ENCODE assay signal across 8 cellular contexts in the genomic region with DNA sequence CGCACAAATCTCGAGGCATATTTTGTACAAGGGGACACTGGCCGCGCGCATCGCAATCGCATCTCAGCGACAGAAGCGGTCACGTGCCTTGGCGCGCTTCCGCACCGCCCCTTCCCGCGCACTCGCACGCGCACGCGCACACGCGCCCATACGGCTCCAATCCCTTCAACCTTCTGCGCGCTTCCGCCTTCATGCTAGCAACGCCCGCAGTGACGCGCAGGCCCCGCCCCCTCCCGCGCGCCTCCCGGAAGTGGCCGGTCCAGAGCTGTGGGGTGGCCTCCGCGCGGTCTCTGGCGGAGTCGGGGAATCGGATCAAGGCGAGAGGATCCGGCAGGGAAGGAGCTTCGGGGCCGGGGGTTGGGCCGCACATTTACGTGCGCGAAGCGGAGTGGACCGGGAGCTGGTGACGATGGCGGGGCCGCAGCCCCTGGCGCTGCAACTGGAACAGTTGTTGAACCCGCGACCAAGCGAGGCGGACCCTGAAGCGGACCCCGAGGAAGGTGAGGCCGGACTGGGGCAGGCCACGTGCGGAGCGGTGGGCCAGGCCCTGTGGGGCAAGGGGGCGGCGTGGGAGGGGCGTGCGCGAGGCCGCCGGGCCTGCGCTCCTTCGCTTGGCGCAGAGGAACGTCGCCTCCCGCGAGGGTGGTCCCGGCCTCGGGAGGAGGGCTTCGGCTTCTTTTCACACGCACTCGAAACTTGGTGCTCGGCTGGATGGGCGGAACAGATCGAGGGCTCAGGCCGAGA. TPM values are rescaled to one million over a fixed set of nuclear protein-coding genes. Genes with fewer than 3 reads are reported as not detected.
A peak's percentile ranks its signal among the peaks of the same experiment; 100 is the strongest.
DNase-seq lines count a peak whose midpoint lies in the region; ATAC-seq and TF ChIP-seq lines count a peak whose summit lies in the region.

A gene with protein sequence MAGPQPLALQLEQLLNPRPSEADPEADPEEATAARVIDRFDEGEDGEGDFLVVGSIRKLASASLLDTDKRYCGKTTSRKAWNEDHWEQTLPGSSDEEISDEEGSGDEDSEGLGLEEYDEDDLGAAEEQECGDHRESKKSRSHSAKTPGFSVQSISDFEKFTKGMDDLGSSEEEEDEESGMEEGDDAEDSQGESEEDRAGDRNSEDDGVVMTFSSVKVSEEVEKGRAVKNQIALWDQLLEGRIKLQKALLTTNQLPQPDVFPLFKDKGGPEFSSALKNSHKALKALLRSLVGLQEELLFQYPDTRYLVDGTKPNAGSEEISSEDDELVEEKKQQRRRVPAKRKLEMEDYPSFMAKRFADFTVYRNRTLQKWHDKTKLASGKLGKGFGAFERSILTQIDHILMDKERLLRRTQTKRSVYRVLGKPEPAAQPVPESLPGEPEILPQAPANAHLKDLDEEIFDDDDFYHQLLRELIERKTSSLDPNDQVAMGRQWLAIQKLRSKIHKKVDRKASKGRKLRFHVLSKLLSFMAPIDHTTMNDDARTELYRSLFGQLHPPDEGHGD (plus strand): TSS at position 238 of the 744 bp plus-strand sequence. CDS start 172 bp downstream, at position 410.

- H3K27ac ChIP-seq in KOPT-K1 (ENCODE audit: low read depth, low read length, poor library complexity, severe bottlenecking) (peak within 1 kb of the TSS; percentile 78), Peyer's patch (peak within 1 kb of the TSS; percentile 79 to 93 (median 89))

- DNase-seq in DMS79 treated with DMSO at 0.1 percent for 48 hours (lab: John Stamatoyannopoulos, UW) (peak; percentile 94), Peyer's patch (peak; percentile 96 to 99 (median 98)), myocyte (ENCODE audit: low read depth) (peak; percentile 97)
- peak; percentile 98 for DNase-seq in activated T-cell treated with anti-CD3 and anti-CD28 coated beads, Interleukin-2, amount 50 U/mL, for 48 hours
- DNase-seq in stimulated activated CD8-positive, alpha-beta memory T cell treated with anti-CD3 and anti-CD28 coated beads, Interleukin-7, amount 100 ng/mL, for 4 hours (ENCODE audit: low read depth in 2 of 2) = peak; percentile 92 to 95

- H3K27me3 ChIP-seq in Peyer's patch = peaks cover 0 to 29% of the 10 kb centered on the region in 2 donors

- peak; percentile 65 to 81 for TF ChIP-seq POLR2A in Peyer's patch (IDR thresholded peaks at IDR 0.05)

- peaks cover 0 to 17% (median 10%) of the 10 kb centered on the region in 4 donors for H3K4me1 ChIP-seq in Peyer's patch

- H3K9me3 ChIP-seq in KOPT-K1 (ENCODE audit: insufficient read depth, low read length, poor library complexity, severe bottlenecking) = no peaks in the 10 kb centered on the region
- H3K9me3 ChIP-seq in Peyer's patch = no peaks in the 10 kb centered on the region

- ATAC-seq in GM21825 (IDR thresholded peaks at IDR 0.05; ENCODE audit: unreplicated experiment) (peak; percentile 89), esophagus mucosa (peak; percentile 99)

- H3K4me3 ChIP-seq in Peyer's patch = peak within 1 kb of the TSS; percentile 59 to 93 (median 92)

- peaks cover 39% of the 10 kb centered on the region for H3K36me3 ChIP-seq in KOPT-K1 (ENCODE audit: insufficient read depth, low read length)
- peaks cover 0 to 14% (median 0%) of the 10 kb centered on the region in 3 donors for H3K36me3 ChIP-seq in Peyer's patch

- TF ChIP-seq CTCF in Peyer's patch (IDR thresholded peaks at IDR 0.05) = no peak

RNA-seq across cellular contexts. Expression of the gene that starts here (rescaled TPM):
- total RNA-seq in Peyer's patch (10 to 100 TPM; 26.9 to 57.8 (median 35.4) TPM), esophagus mucosa (32.7 TPM), myocyte (35.9 and 36.1 TPM in 2 replicates)
- polyA plus RNA-seq in myocyte (2012) = 35.4 TPM

Comparison
In these comparisons a context has a peak if more than half of its experiments do, and no peak if none do; other contexts are left out.
1. Peak in every context shown above with its lines: DNase-seq, ATAC-seq, H3K4me3 ChIP-seq and H3K27ac ChIP-seq.